Comparison of ENCODE assay signal across 17 cellular contexts in genomic region chr11:109996060-109996459, GRCh38.
A peak's percentile ranks its signal among the peaks of the same experiment; 100 is the strongest.
DNase-seq lines count a peak whose midpoint lies in the region; ATAC-seq, FAIRE-seq and TF ChIP-seq lines count a peak whose summit lies in the region.
"Had no signal": no experiment of that assay in that cellular context is flagged by ENCODE, and none has a peak within 500 bp of the region (broad histone marks: within the 10 kb centered on the region; RNA-seq: fewer than 3 reads in every experiment).

No MANE protein-coding gene starts in this region.

- H3K27me3 Mint-ChIP-seq in Caco-2 (ENCODE audit: insufficient read depth, unreplicated experiment) = no peaks in the 10 kb centered on the region

- H3K4me1 Mint-ChIP-seq in Caco-2 (ENCODE audit: low read depth, unreplicated experiment) = no peaks in the 10 kb centered on the region
- H3K4me1 Mint-ChIP-seq: GM23338 had no signal

- RAD21 ChIA-PET in GM12878 (lab: Charles Lee; ENCODE audit: unreplicated experiment) = interaction anchor here (0.6 to 2.0 kb wide), 2 partner anchors 11 to 24 kb away, joined by 3 to 9 read pairs; no protein-coding TSS in a partner anchor

- POLR2A ChIA-PET in GM12878 (lab: Charles Lee) (interaction anchor here (5.3 kb wide), 1 partner anchor 10 kb away, joined by 34 read pairs; no protein-coding TSS in a partner anchor), Caco-2 (lab: Charles Lee) (no interaction called here)

- peaks cover 15% of the 10 kb centered on the region for H3K4me1 ChIP-seq in GM12878 (ENCODE audit: control insufficient read depth, insufficient read depth, low read length)
- peaks cover 12% of the 10 kb centered on the region for H3K4me1 ChIP-seq in Caco-2
- no peaks in the 10 kb centered on the region for H3K4me1 ChIP-seq in body of pancreas

- SMC1A ChIA-PET in GM12878 (lab: Charles Lee; ENCODE audit: uncharacterized antibody, unreplicated experiment) = interaction anchor here (1.0 to 2.2 kb wide), 4 partner anchors 13 to 49 kb away, joined by 3 to 7 read pairs (median 4); no protein-coding TSS in a partner anchor

- no peaks in the 10 kb centered on the region for H3K36me3 Mint-ChIP-seq in Caco-2 (ENCODE audit: insufficient read depth, unreplicated experiment)

- no peaks in the 10 kb centered on the region for H3K79me2 ChIP-seq in GM12878 (ENCODE audit: control insufficient read depth, insufficient read depth, low read length)

- CTCF ChIA-PET in GM12878 (lab: Yijun Ruan, JAX) (interaction anchor here (1.0 kb wide), 1 partner anchor 82 kb away, joined by 3 read pairs; no protein-coding TSS in a partner anchor), Caco-2 (lab: Charles Lee) (no interaction called here)

- H3K9me3 ChIP-seq in GM12878 (replicated peaks; ENCODE audit: control insufficient read depth, insufficient read depth, low read length) = no peaks in the 10 kb centered on the region
- no peaks in the 10 kb centered on the region for H3K9me3 ChIP-seq in Caco-2
- no peaks in the 10 kb centered on the region for H3K9me3 ChIP-seq in body of pancreas
- H3K9me3 ChIP-seq: BLaER1 treated with 17β-estradiol and CSF1 and Interleukin-3, amounts not matched to agents 10 nM and 100 nM had no signal

- no peak for TF ChIP-seq CTCF in GM12878 (IDR thresholded peaks at IDR 0.05 in 2 of 3, conservative IDR thresholded peaks at IDR 0.05 in 1 of 3; ENCODE audit: control insufficient read depth in 2 of 3, extremely low read depth in 1 of 3, insufficient read depth in 1 of 3, low read depth in 3 of 3, low read length in 3 of 3)
- no peak for TF ChIP-seq CTCF in Caco-2 (IDR thresholded peaks at IDR 0.05; ENCODE audit: insufficient read depth in 1 of 2, low read depth in 1 of 2, low read length in 1 of 2, severe bottlenecking in 1 of 2, unreplicated experiment in 1 of 2)
- no peak for TF ChIP-seq CTCF in body of pancreas (IDR thresholded peaks at IDR 0.05)

- H3K27ac ChIP-seq in GM12878 (ENCODE audit: control insufficient read depth, insufficient read depth) = no peak overlapping the region
- H3K27ac ChIP-seq in body of pancreas = no peak overlapping the region
- H3K27ac ChIP-seq: BLaER1 treated with 17β-estradiol and CSF1 and Interleukin-3, amounts not matched to agents 10 nM and 100 nM had no signal

- no peak for TF ChIP-seq POLR2A in GM12878 (IDR thresholded peaks at IDR 0.05; ENCODE audit: low read depth, low read length)
- TF ChIP-seq POLR2A in body of pancreas (IDR thresholded peaks at IDR 0.05) = no peak

- 0 out of 3 replicates have a peak, but pooled peaks have one; percentile 7 for ATAC-seq in GM12878
- ATAC-seq in body of pancreas = no peak
- ATAC-seq: GM23338 had no signal

- H2AFZ ChIP-seq in GM12878 (ENCODE audit: control insufficient read depth, low read depth, low read length) = no peak overlapping the region
- H2AFZ ChIP-seq: GM23338 had no signal

- no peak overlapping the region for H3K4me3 Mint-ChIP-seq in Caco-2 (ENCODE audit: unreplicated experiment)
- H3K4me3 Mint-ChIP-seq: CD4-positive, alpha-beta T cell; GM23338 had no signal

- H3K9me3 Mint-ChIP-seq in Caco-2 (ENCODE audit: unreplicated experiment) = no peaks in the 10 kb centered on the region
- H3K9me3 Mint-ChIP-seq: CD4-positive, alpha-beta T cell; GM23338 had no signal

- H3K36me3 ChIP-seq in GM12878 (ENCODE audit: control insufficient read depth in 2 of 2, insufficient read depth in 2 of 2, low read length in 1 of 2) = no peaks in the 10 kb centered on the region
- no peaks in the 10 kb centered on the region for H3K36me3 ChIP-seq in Caco-2 (ENCODE audit: control insufficient read depth, insufficient read depth, low read length)
- H3K36me3 ChIP-seq in body of pancreas (replicated peaks in 1 of 2; ENCODE audit: insufficient read depth in 1 of 2, low read depth in 2 of 2) = no peaks in the 10 kb centered on the region
- H3K36me3 ChIP-seq: BLaER1 treated with 17β-estradiol and CSF1 and Interleukin-3, amounts not matched to agents 10 nM and 100 nM had no signal

- H3K4me2 ChIP-seq in GM12878 (ENCODE audit: control insufficient read depth, insufficient read depth) = no peak overlapping the region
- H3K4me2 ChIP-seq: BLaER1 treated with 17β-estradiol and CSF1 and Interleukin-3, amounts not matched to agents 10 nM and 100 nM; GM23338 had no signal

- BruUV-seq in GM12878 (replicated peaks; lab: Mats Ljungman, UMichigan) = no TSS peak
- BruUV-seq in Caco-2 (replicated peaks; lab: Mats Ljungman, UMichigan) = no TSS peak

- no peak for TF ChIP-seq RAD21 in GM12878 (IDR thresholded peaks at IDR 0.05; ENCODE audit: insufficient read depth, low read depth, low read length)

- H3K27me3 ChIP-seq in GM12878 (replicated peaks in 1 of 2; ENCODE audit: control insufficient read depth in 2 of 2, insufficient read depth in 2 of 2, low read length in 1 of 2) = no peaks in the 10 kb centered on the region
- H3K27me3 ChIP-seq in Caco-2 (replicated peaks; ENCODE audit: control insufficient read depth, insufficient read depth, low read length) = no peaks in the 10 kb centered on the region
- no peaks in the 10 kb centered on the region for H3K27me3 ChIP-seq in body of pancreas
- H3K27me3 ChIP-seq: BLaER1 treated with 17β-estradiol and CSF1 and Interleukin-3, amounts not matched to agents 10 nM and 100 nM had no signal

- no peak overlapping the region for H3K9ac ChIP-seq in GM12878 (ENCODE audit: control insufficient read depth, insufficient read depth, low read length)
- H3K9ac ChIP-seq: BLaER1 treated with 17β-estradiol and CSF1 and Interleukin-3, amounts not matched to agents 10 nM and 100 nM had no signal

- H3K4me3 ChIP-seq in GM12878 = no peak overlapping the region
- H3K4me3 ChIP-seq in Caco-2 (ENCODE audit: low read depth, low read length) = no peak overlapping the region
- H3K4me3 ChIP-seq in body of pancreas = no peak overlapping the region
- H3K4me3 ChIP-seq: BLaER1 treated with 17β-estradiol and CSF1 and Interleukin-3, amounts not matched to agents 10 nM and 100 nM; GM23338 had no signal

- TF ChIP-seq EP300 in GM12878 (IDR thresholded peaks at IDR 0.05; ENCODE audit: borderline replicate concordance in 1 of 2, control insufficient read depth in 1 of 2, low read depth in 2 of 2, low read length in 2 of 2) = no peak

- H3K27ac Mint-ChIP-seq in Caco-2 (ENCODE audit: unreplicated experiment) = no peak overlapping the region
- H3K27ac Mint-ChIP-seq: CD4-positive, alpha-beta T cell; GM23338 had no signal

- intact Hi-C loops in GM12878 (cut with micrococcal nuclease; ENCODE audit: unreplicated experiment) = no loop called here
- intact Hi-C loops in Caco-2 (cut with micrococcal nuclease; ENCODE audit: unreplicated experiment) = no loop called here
- intact Hi-C loops in body of pancreas (cut with DNase I) = no loop called here

- FAIRE-seq in GM19239 (lab: Jason Lieb, UNC) = peak; percentile 80
- FAIRE-seq in GM12878 (lab: Jason Lieb, UNC) = no peak

- in situ Hi-C loops in GM12878 (cut with MboI) = no loop called here

- no peaks in the 10 kb centered on the region for H4K20me1 ChIP-seq in GM12878 (ENCODE audit: control insufficient read depth, insufficient read depth)
- H4K20me1 ChIP-seq: BLaER1 treated with 17β-estradiol and CSF1 and Interleukin-3, amounts not matched to agents 10 nM and 100 nM had no signal

- peak; percentile 45 for DNase-seq in NOMO-1 treated with DMSO at 0.1 percent for 48 hours (lab: John Stamatoyannopoulos, UW; ENCODE audit: unreplicated experiment)
- no peak for DNase-seq in NOMO-1 treated with dmso at 0.1 percent for 144 hours (lab: John Stamatoyannopoulos, UW; ENCODE audit: unreplicated experiment)
- DNase-seq in GM19239 (ENCODE audit: insufficient read length, low spot score) = no peak
- peak; percentile 44 for DNase-seq in MV-4-11 (lab: John Stamatoyannopoulos, UW)
- no peak for DNase-seq in GM12878 (ENCODE audit: low read depth, low spot score)
- no peak for DNase-seq in Caco-2
- DNase-seq in GDM1 (lab: John Stamatoyannopoulos, UW) = no peak
- DNase-seq in body of pancreas = no peak
- DNase-seq: 8988T; ACHN; CD4-positive, alpha-beta T cell; DMS79 treated with DMSO at 0.1 percent for 48 hours; EL; H7; KBM-7 had no signal

TF ChIP-seq in GM12878, 131 proteins besides CTCF, POLR2A, EP300 and RAD21:
- TF ChIP-seq SPI1 (IDR thresholded peaks at IDR 0.05; ENCODE audit: borderline replicate concordance, insufficient read depth, low read depth, low read length) (no peak), IKZF2 (IDR thresholded peaks at IDR 0.05) (peak in 1 of 2 experiments; percentile 32; a peak in 1 of 4 replicates)
TF ChIP-seq in GM12878: peak in this region for 1.

Comparison
In these comparisons a context has a peak if more than half of its experiments do, and no peak if none do; other contexts are left out.
1. DNase-seq: peak in NOMO-1 treated with DMSO at 0.1 percent for 48 hours (single experiment) and MV-4-11 (single experiment); none in NOMO-1 treated with dmso at 0.1 percent for 144 hours (single experiment), GM19239 (single experiment), GM12878 (single experiment), Caco-2 (0 of 2), GDM1 (single experiment) and body of pancreas (0 of 4).